ENCODE assay signal across 1 cellular context in genomic region chr1:53959664-53960250, GRCh38.
TF ChIP-seq lines count a peak whose summit lies in the region.

No MANE protein-coding gene starts in this region.

TF ChIP-seq in GM23338, 12 proteins besides CTCF, POLR2A, EP300 and RAD21:
- TF ChIP-seq, protein P1, sequence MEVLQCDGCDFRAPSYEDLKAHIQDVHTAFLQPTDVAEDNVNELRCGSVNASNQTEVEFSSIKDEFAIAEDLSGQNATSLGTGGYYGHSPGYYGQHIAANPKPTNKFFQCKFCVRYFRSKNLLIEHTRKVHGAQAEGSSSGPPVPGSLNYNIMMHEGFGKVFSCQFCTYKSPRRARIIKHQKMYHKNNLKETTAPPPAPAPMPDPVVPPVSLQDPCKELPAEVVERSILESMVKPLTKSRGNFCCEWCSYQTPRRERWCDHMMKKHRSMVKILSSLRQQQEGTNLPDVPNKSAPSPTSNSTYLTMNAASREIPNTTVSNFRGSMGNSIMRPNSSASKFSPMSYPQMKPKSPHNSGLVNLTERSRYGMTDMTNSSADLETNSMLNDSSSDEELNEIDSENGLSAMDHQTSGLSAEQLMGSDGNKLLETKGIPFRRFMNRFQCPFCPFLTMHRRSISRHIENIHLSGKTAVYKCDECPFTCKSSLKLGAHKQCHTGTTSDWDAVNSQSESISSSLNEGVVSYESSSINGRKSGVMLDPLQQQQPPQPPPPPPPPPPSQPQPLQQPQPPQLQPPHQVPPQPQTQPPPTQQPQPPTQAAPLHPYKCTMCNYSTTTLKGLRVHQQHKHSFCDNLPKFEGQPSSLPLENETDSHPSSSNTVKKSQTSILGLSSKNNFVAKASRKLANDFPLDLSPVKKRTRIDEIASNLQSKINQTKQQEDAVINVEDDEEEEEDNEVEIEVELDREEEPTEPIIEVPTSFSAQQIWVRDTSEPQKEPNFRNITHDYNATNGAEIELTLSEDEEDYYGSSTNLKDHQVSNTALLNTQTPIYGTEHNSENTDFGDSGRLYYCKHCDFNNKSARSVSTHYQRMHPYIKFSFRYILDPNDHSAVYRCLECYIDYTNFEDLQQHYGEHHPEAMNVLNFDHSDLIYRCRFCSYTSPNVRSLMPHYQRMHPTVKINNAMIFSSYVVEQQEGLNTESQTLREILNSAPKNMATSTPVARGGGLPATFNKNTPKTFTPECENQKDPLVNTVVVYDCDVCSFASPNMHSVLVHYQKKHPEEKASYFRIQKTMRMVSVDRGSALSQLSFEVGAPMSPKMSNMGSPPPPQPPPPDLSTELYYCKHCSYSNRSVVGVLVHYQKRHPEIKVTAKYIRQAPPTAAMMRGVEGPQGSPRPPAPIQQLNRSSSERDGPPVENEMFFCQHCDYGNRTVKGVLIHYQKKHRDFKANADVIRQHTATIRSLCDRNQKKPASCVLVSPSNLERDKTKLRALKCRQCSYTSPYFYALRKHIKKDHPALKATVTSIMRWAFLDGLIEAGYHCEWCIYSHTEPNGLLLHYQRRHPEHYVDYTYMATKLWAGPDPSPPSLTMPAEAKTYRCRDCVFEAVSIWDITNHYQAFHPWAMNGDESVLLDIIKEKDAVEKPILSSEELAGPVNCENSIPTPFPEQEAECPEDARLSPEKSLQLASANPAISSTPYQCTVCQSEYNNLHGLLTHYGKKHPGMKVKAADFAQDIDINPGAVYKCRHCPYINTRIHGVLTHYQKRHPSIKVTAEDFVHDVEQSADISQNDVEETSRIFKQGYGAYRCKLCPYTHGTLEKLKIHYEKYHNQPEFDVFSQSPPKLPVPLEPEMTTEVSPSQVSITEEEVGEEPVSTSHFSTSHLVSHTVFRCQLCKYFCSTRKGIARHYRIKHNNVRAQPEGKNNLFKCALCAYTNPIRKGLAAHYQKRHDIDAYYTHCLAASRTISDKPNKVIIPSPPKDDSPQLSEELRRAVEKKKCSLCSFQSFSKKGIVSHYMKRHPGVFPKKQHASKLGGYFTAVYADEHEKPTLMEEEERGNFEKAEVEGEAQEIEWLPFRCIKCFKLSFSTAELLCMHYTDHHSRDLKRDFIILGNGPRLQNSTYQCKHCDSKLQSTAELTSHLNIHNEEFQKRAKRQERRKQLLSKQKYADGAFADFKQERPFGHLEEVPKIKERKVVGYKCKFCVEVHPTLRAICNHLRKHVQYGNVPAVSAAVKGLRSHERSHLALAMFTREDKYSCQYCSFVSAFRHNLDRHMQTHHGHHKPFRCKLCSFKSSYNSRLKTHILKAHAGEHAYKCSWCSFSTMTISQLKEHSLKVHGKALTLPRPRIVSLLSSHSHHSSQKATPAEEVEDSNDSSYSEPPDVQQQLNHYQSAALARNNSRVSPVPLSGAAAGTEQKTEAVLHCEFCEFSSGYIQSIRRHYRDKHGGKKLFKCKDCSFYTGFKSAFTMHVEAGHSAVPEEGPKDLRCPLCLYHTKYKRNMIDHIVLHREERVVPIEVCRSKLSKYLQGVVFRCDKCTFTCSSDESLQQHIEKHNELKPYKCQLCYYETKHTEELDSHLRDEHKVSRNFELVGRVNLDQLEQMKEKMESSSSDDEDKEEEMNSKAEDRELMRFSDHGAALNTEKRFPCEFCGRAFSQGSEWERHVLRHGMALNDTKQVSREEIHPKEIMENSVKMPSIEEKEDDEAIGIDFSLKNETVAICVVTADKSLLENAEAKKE (CRISPR knock-in tag; IDR thresholded peaks at IDR 0.05), result no peak
- no peak for TF ChIP-seq NANOG (IDR thresholded peaks at IDR 0.05; ENCODE audit: borderline replicate concordance)
- TF ChIP-seq POLR2AphosphoS5 (IDR thresholded peaks at IDR 0.05; ENCODE audit: low read depth), result no peak
- TF ChIP-seq ETS1 (IDR thresholded peaks at IDR 0.05), result no peak
